In genomic region chr5:125489146-125489545, GRCh38 we compare ENCODE assay signal across 22 cellular contexts.
"Had no signal": no experiment of that assay in that cellular context is flagged by ENCODE, and none has a peak within 500 bp of the region (broad histone marks: within the 10 kb centered on the region; RNA-seq: fewer than 3 reads in every experiment).

No MANE protein-coding gene starts in this region.

- FAIRE-seq: frontal cortex, pancreas, small intestine, TTC549 had no signal

- H3K27ac Mint-ChIP-seq: activated naive CD4-positive, alpha-beta T cell treated with anti-CD3 and anti-CD28 coated beads, Interleukin-2, amount 50 U/mL, for 24 hours; natural killer cell; stimulated activated memory B cell treated with anti-CD40 and anti-IgM and Interleukin-4, amounts not matched to agents 10 μg/mL and 1 μg/mL and 100 μg/mL, for 72 hours; T-cell; type B pancreatic cell had no signal

- H3K4me3 Mint-ChIP-seq: activated naive CD4-positive, alpha-beta T cell treated with anti-CD3 and anti-CD28 coated beads, Interleukin-2, amount 50 U/mL, for 24 hours; natural killer cell; stimulated activated memory B cell treated with anti-CD40 and anti-IgM and Interleukin-4, amounts not matched to agents 10 μg/mL and 1 μg/mL and 100 μg/mL, for 72 hours; T-cell; type B pancreatic cell had no signal

- DNase-seq: activated CD4-positive, alpha-beta T cell treated with anti-CD3 and anti-CD28 coated beads for 1 hour; activated gamma-delta T cell treated with Interleukin-2 at 50 U/mL for 16 hours; activated T-cell treated with anti-CD3 and anti-CD28 coated beads, Interleukin-2, amount 50 U/mL, for 1 hour; anterior cingulate cortex; body of pancreas; dermis blood vessel endothelial cell; effector memory CD4-positive, alpha-beta T cell; hypothalamus; left ventricle myocardium inferior; natural killer cell; pancreas; right lobe of liver; small intestine; stomach; T-cell; testis had no signal

- H3K4me1 ChIP-seq: right lobe of liver had no signal

- H3K9me3 Mint-ChIP-seq: activated naive CD4-positive, alpha-beta T cell treated with anti-CD3 and anti-CD28 coated beads, Interleukin-2, amount 50 U/mL, for 24 hours; natural killer cell; stimulated activated memory B cell treated with anti-CD40 and anti-IgM and Interleukin-4, amounts not matched to agents 10 μg/mL and 1 μg/mL and 100 μg/mL, for 72 hours had no signal

- H3K27me3 ChIP-seq: body of pancreas, esophagus muscularis mucosa, pancreas, right lobe of liver, stomach, testis had no signal

- H3K27ac ChIP-seq: body of pancreas, esophagus muscularis mucosa, left ventricle myocardium inferior, pancreas, right lobe of liver, stomach, testis had no signal

- H3K36me3 Mint-ChIP-seq: activated naive CD4-positive, alpha-beta T cell treated with anti-CD3 and anti-CD28 coated beads, Interleukin-2, amount 50 U/mL, for 24 hours; natural killer cell; stimulated activated memory B cell treated with anti-CD40 and anti-IgM and Interleukin-4, amounts not matched to agents 10 μg/mL and 1 μg/mL and 100 μg/mL, for 72 hours; T-cell had no signal

- H3K4me3 ChIP-seq: body of pancreas, esophagus muscularis mucosa, left ventricle myocardium inferior, pancreas, right lobe of liver, stomach, testis had no signal

- H3K36me3 ChIP-seq: esophagus muscularis mucosa, left ventricle myocardium inferior, pancreas, right lobe of liver, stomach had no signal

- H3K4me1 Mint-ChIP-seq: activated naive CD4-positive, alpha-beta T cell treated with anti-CD3 and anti-CD28 coated beads, Interleukin-2, amount 50 U/mL, for 24 hours; natural killer cell; stimulated activated memory B cell treated with anti-CD40 and anti-IgM and Interleukin-4, amounts not matched to agents 10 μg/mL and 1 μg/mL and 100 μg/mL, for 72 hours; T-cell had no signal

- H3K9me3 ChIP-seq: body of pancreas, esophagus muscularis mucosa, pancreas, right lobe of liver, stomach, testis had no signal

- H3K27me3 Mint-ChIP-seq: activated naive CD4-positive, alpha-beta T cell treated with anti-CD3 and anti-CD28 coated beads, Interleukin-2, amount 50 U/mL, for 24 hours; stimulated activated memory B cell treated with anti-CD40 and anti-IgM and Interleukin-4, amounts not matched to agents 10 μg/mL and 1 μg/mL and 100 μg/mL, for 72 hours; T-cell; type B pancreatic cell had no signal

- ATAC-seq: body of pancreas; natural killer cell; pancreas; right lobe of liver; stimulated activated memory B cell treated with anti-CD40 and anti-IgM and Interleukin-4, amounts not matched to agents 10 μg/mL and 1 μg/mL and 100 μg/mL, for 72 hours; T-cell had no signal
